In genomic region chr21:44996983-44997936, GRCh38 we compare ENCODE assay signal across 19 cellular contexts.
"Had no signal": no experiment of that assay in that cellular context is flagged by ENCODE, and none has a peak within 500 bp of the region (broad histone marks: within the 10 kb centered on the region; RNA-seq: fewer than 3 reads in every experiment).

No MANE protein-coding gene starts in this region.

- H3K4me2 ChIP-seq: smooth muscle cell had no signal

- H3K27me3 ChIP-seq: ascending aorta, breast epithelium, heart right ventricle had no signal

- H3K27ac ChIP-seq: ascending aorta, heart right ventricle, left lung had no signal

- H3K36me3 ChIP-seq: ascending aorta, breast epithelium, heart right ventricle, left lung had no signal

- H3K9me3 ChIP-seq: ascending aorta, breast epithelium, heart right ventricle, left lung had no signal

- H3K4me3 ChIP-seq: ascending aorta, breast epithelium, heart right ventricle, left lung, smooth muscle cell had no signal

- DNase-seq: activated CD4-positive, alpha-beta T cell treated with anti-CD3 and anti-CD28 coated beads, Interleukin-2, amount 50 U/mL, for 4 hours; activated CD4-positive, CD25-positive, alpha-beta regulatory T cell treated with anti-CD3 and anti-CD28 coated beads, Interleukin-2, amount 50 U/mL, for 72 hours; activated CD8-positive, alpha-beta memory T cell treated with anti-CD3 and anti-CD28 coated beads, Interleukin-2, amount 10 ng/mL, durations not matched to agents 7 days and 5 days; activated naive CD4-positive, alpha-beta T cell treated with anti-CD3 and anti-CD28 coated beads, Interleukin-2, amount 10 ng/mL, durations not matched to agents 7 days and 5 days; activated T-cell treated with anti-CD3 and anti-CD28 coated beads, Interleukin-2, amount 50 U/mL, for 1 hour; dermis blood vessel endothelial cell; effector memory CD8-positive, alpha-beta T cell; foreskin melanocyte; islet precursor cell; mesenchymal stem cell; natural killer cell; stimulated activated naive CD8-positive, alpha-beta T cell treated with anti-CD3 and anti-CD28 coated beads, Interleukin-15, amount 100 ng/mL, for 72 hours; T-helper 1 cell; T1000 had no signal
